In the genomic region with DNA sequence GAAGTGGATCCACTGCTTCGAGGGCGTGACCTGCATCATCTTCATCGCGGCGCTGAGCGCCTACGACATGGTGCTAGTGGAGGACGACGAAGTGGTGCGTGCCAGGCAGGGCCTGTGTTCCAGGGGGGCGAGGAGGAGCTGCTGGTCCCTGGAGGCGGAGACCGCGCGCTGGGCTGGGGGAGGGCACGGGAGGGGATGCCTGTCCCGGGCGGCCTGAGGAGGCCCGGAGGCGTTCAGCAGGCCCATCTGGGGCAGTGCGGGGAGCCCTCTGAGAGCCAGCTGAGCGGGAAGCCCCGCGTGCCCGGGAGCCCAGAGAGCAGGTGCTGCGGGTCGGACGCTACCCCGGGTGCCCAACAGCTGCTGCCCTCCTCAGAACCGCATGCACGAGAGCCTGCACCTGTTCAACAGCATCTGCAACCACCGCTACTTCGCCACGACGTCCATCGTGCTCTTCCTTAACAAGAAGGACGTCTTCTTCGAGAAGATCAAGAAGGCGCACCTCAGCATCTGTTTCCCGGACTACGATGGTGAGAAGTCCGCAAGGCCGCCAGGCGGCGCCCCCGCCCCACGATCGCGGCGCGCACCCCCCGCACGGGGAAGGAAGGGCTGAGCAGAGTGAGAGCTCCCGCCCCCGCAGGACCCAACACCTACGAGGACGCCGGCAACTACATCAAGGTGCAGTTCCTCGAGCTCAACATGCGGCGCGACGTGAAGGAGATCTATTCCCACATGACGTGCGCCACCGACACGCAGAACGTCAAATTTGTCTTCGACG, we compare ENCODE assay signal across 1 cellular context.
A peak's percentile ranks its signal among the peaks of the same experiment; 100 is the strongest.
TF ChIP-seq lines count a peak whose summit lies in the region.

No MANE protein-coding gene starts in this region.

TF ChIP-seq in SK-N-SH, 30 proteins besides CTCF, POLR2A, EP300 and RAD21:
- no peak for TF ChIP-seq JUND (IDR thresholded peaks at IDR 0.05)
- peak; percentile 95 for TF ChIP-seq SMC3 (IDR thresholded peaks at IDR 0.05; ENCODE audit: low read depth, low read length)
